28 cellular contexts compared by ENCODE assay signal in genomic region chr11:93843906-93844305, GRCh38. TPM values are rescaled to one million over a fixed set of nuclear protein-coding genes. Genes with fewer than 3 reads are reported as not detected.
"Had no signal": no experiment of that assay in that cellular context is flagged by ENCODE, and none has a peak within 500 bp of the region (broad histone marks: within the 10 kb centered on the region; RNA-seq: fewer than 3 reads in every experiment).

No MANE protein-coding gene starts in this region.

- H3K27ac Mint-ChIP-seq: activated CD8-positive, alpha-beta T cell treated with anti-CD3 and anti-CD28 coated beads, Interleukin-2, amount 10 ng/mL, durations not matched to agents 7 days and 5 days; activated naive CD4-positive, alpha-beta T cell treated with anti-CD3 and anti-CD28 coated beads, Interleukin-2, amount 50 U/mL, for 24 hours; IgD-negative memory B cell had no signal

- H3K4me3 Mint-ChIP-seq: activated CD8-positive, alpha-beta T cell treated with anti-CD3 and anti-CD28 coated beads, Interleukin-2, amount 10 ng/mL, durations not matched to agents 7 days and 5 days; activated naive CD4-positive, alpha-beta T cell treated with anti-CD3 and anti-CD28 coated beads, Interleukin-2, amount 50 U/mL, for 24 hours; central memory CD8-positive, alpha-beta T cell; IgD-negative memory B cell had no signal

- H3K9me3 Mint-ChIP-seq: activated naive CD4-positive, alpha-beta T cell treated with anti-CD3 and anti-CD28 coated beads, Interleukin-2, amount 50 U/mL, for 24 hours; central memory CD8-positive, alpha-beta T cell; IgD-negative memory B cell had no signal

- H3K4me1 Mint-ChIP-seq: activated naive CD4-positive, alpha-beta T cell treated with anti-CD3 and anti-CD28 coated beads, Interleukin-2, amount 50 U/mL, for 24 hours; central memory CD8-positive, alpha-beta T cell; IgD-negative memory B cell had no signal

- H3K4me3 ChIP-seq: body of pancreas, SK-N-MC had no signal

- H3K36me3 Mint-ChIP-seq: activated naive CD4-positive, alpha-beta T cell treated with anti-CD3 and anti-CD28 coated beads, Interleukin-2, amount 50 U/mL, for 24 hours; IgD-negative memory B cell had no signal

- DNase-seq: activated CD4-positive, alpha-beta T cell treated with anti-CD3 and anti-CD28 coated beads for 48 hours; activated CD4-positive, alpha-beta T cell treated with anti-CD3 and anti-CD28 coated beads, Interleukin-2, amount 50 U/mL, for 4 hours; activated CD8-positive, alpha-beta memory T cell treated with anti-CD3 and anti-CD28 coated beads, Interleukin-2, amount 50 U/mL, for 48 hours; activated CD8-positive, alpha-beta T cell treated with anti-CD3 and anti-CD28 coated beads, Interleukin-2, amount 10 ng/mL, durations not matched to agents 7 days and 5 days; activated effector memory CD4-positive, alpha-beta T cell treated with Interleukin-2 at 50 U/mL for 16 hours; activated naive CD4-positive, alpha-beta T cell; activated T-cell treated with anti-CD3 and anti-CD28 coated beads, Interleukin-2, amount 50 U/mL, for 1 hour; aorta; body of pancreas; KG1; MM.1S; NCI-H1105 treated with DMSO at 0.1 percent for 48 hours; NCI-H146; NCI-H187 treated with DMSO at 0.1 percent for 48 hours; NCI-H2081 treated with DMSO at 0.1 percent for 48 hours; NCI-H2171; NCI-H2227 treated with DMSO at 0.1 percent for 48 hours; NCI-H526; NCI-H774; T-helper 1 cell had no signal

- H3K27me3 ChIP-seq: body of pancreas had no signal

RNA-seq across cellular contexts. Expression of gene VSTM5, which starts 6.5 kb away (rescaled TPM):
- total RNA-seq: activated CD8-positive, alpha-beta T cell treated with anti-CD3 and anti-CD28 coated beads, Interleukin-2, amount 10 ng/mL, durations not matched to agents 7 days and 5 days; body of pancreas; LHCN-M2; NCI-H460; OCI-LY7; T-helper 2 cell treated with Interferon-gamma antibody and Interleukin-4, amounts not matched to agents 100 ng/mL and 5 ng/mL, for 36 hours had no signal
